17 cellular contexts compared by ENCODE assay signal in genomic region chr2:237505188-237505939, GRCh38. TPM values are rescaled to one million over a fixed set of nuclear protein-coding genes. Genes with fewer than 3 reads are reported as not detected.
"Had no signal": no experiment of that assay in that cellular context is flagged by ENCODE, and none has a peak within 500 bp of the region (broad histone marks: within the 10 kb centered on the region; RNA-seq: fewer than 3 reads in every experiment).

No MANE protein-coding gene starts in this region.

- H3K4me3 Mint-ChIP-seq: activated naive CD8-positive, alpha-beta T cell treated with anti-CD3 and anti-CD28 coated beads, Interleukin-2, amount 50 U/mL, for 24 hours; naive thymus-derived CD4-positive, alpha-beta T cell; stimulated activated naive CD8-positive, alpha-beta T cell treated with anti-CD3 and anti-CD28 coated beads, Interleukin-15, Interleukin-2, amounts not matched to agents 100 ng/mL and 50 ng/mL, for 24 hours; WTC11 had no signal

- H3K27ac Mint-ChIP-seq: activated naive CD8-positive, alpha-beta T cell treated with anti-CD3 and anti-CD28 coated beads, Interleukin-2, amount 50 U/mL, for 24 hours; naive thymus-derived CD4-positive, alpha-beta T cell; stimulated activated naive CD8-positive, alpha-beta T cell treated with anti-CD3 and anti-CD28 coated beads, Interleukin-15, Interleukin-2, amounts not matched to agents 100 ng/mL and 50 ng/mL, for 24 hours; WTC11 had no signal

- H3K9me3 Mint-ChIP-seq: activated naive CD8-positive, alpha-beta T cell treated with anti-CD3 and anti-CD28 coated beads, Interleukin-2, amount 50 U/mL, for 24 hours; naive thymus-derived CD4-positive, alpha-beta T cell; stimulated activated naive CD8-positive, alpha-beta T cell treated with anti-CD3 and anti-CD28 coated beads, Interleukin-15, Interleukin-2, amounts not matched to agents 100 ng/mL and 50 ng/mL, for 24 hours had no signal

- ATAC-seq: activated naive CD8-positive, alpha-beta T cell treated with anti-CD3 and anti-CD28 coated beads, Interleukin-2, amount 50 U/mL, for 24 hours; naive thymus-derived CD4-positive, alpha-beta T cell; WTC11 had no signal

- H3K27ac ChIP-seq: ascending aorta, right atrium auricular region, SK-N-MC had no signal

- H3K27me3 ChIP-seq: ascending aorta, right atrium auricular region had no signal

- H3K36me3 ChIP-seq: ascending aorta, right atrium auricular region had no signal

- H3K4me1 Mint-ChIP-seq: activated naive CD8-positive, alpha-beta T cell treated with anti-CD3 and anti-CD28 coated beads, Interleukin-2, amount 50 U/mL, for 24 hours had no signal

- DNase-seq: activated CD4-positive, alpha-beta T cell treated with anti-CD3 and anti-CD28 coated beads for 4 hours; activated CD8-positive, alpha-beta memory T cell treated with anti-CD3 and anti-CD28 coated beads, Interleukin-2, amount 50 U/mL, for 48 hours; activated naive CD8-positive, alpha-beta T cell treated with anti-CD3 and anti-CD28 coated beads, Interleukin-2, amount 50 U/mL, for 24 hours; left cardiac atrium; naive thymus-derived CD4-positive, alpha-beta T cell; small intestine; stimulated activated CD4-positive, alpha-beta T cell treated with anti-CD3 and anti-CD28 coated beads, Interleukin-4, amount 100 ng/mL, for 4 hours; stimulated activated CD8-positive, alpha-beta memory T cell treated with anti-CD3 and anti-CD28 coated beads, Interleukin-4, amount 100 ng/mL, for 48 hours; T-helper 1 cell had no signal

- H3K4me3 ChIP-seq: ascending aorta, lung, right atrium auricular region, SK-N-MC had no signal

- H3K9me3 ChIP-seq: ascending aorta, right atrium auricular region had no signal

- H3K36me3 Mint-ChIP-seq: naive thymus-derived CD4-positive, alpha-beta T cell had no signal

RNA-seq across cellular contexts. Expression of gene MLPH, which starts 18.3 kb away (rescaled TPM):
- total RNA-seq: dermis microvascular lymphatic vessel endothelial cell; mononuclear cell; naive thymus-derived CD4-positive, alpha-beta T cell had no signal
- polyA plus RNA-seq: naive thymus-derived CD4-positive, alpha-beta T cell had no signal
